Comparison of ENCODE assay signal across 27 cellular contexts in genomic region chr16:1858189-1858588, GRCh38. TPM values are rescaled to one million over a fixed set of nuclear protein-coding genes. Genes with fewer than 3 reads are reported as not detected.
"Had no signal": no experiment of that assay in that cellular context is flagged by ENCODE, and none has a peak within 500 bp of the region (broad histone marks: within the 10 kb centered on the region; RNA-seq: fewer than 3 reads in every experiment).

No MANE protein-coding gene starts in this region.

- H3K79me2 ChIP-seq: hepatocyte, parathyroid adenoma had no signal

- H3K4me1 ChIP-seq: parathyroid adenoma, stomach, suprapubic skin had no signal

- H3K4me3 Mint-ChIP-seq: activated naive CD8-positive, alpha-beta T cell treated with anti-CD3 and anti-CD28 coated beads for 36 hours; activated T-cell treated with anti-CD3 and anti-CD28 coated beads, Interleukin-2, amount 50 U/mL, for 24 hours; dendritic cell treated with granulocyte-macrophage colony-stimulating factor and Interleukin-4, amounts not matched to agents 40 ng/mL and 50 ng/mL, for 4 days; immature natural killer cell; nephron; stimulated activated memory B cell treated with anti-CD40 and anti-IgM and Interleukin-4, amounts not matched to agents 10 μg/mL and 1 μg/mL and 100 μg/mL, for 72 hours had no signal

- H3K9me3 ChIP-seq: neutrophil, stomach, suprapubic skin, transverse colon had no signal

- H3K4me1 Mint-ChIP-seq: immature natural killer cell; stimulated activated memory B cell treated with anti-CD40 and anti-IgM and Interleukin-4, amounts not matched to agents 10 μg/mL and 1 μg/mL and 100 μg/mL, for 72 hours had no signal

- H3K27ac ChIP-seq: cardiac muscle cell, hepatocyte, neutrophil, parathyroid adenoma, stomach, suprapubic skin, transverse colon had no signal

- ATAC-seq: left lobe of liver; right cardiac atrium; stimulated activated memory B cell treated with anti-CD40 and anti-IgM and Interleukin-4, amounts not matched to agents 10 μg/mL and 1 μg/mL and 100 μg/mL, for 72 hours had no signal

- DNase-seq: activated naive CD4-positive, alpha-beta T cell treated with Interleukin-2 at 50 U/mL for 16 hours; activated naive CD8-positive, alpha-beta T cell treated with anti-CD3 and anti-CD28 coated beads for 36 hours; activated T-cell treated with anti-CD3 and anti-CD28 coated beads, Interleukin-2, amount 50 U/mL, for 24 hours; effector CD4-positive, alpha-beta T cell; erythroblast; foreskin fibroblast; immature natural killer cell; right cardiac atrium; stimulated activated CD4-positive, alpha-beta T cell treated with anti-CD3 and anti-CD28 coated beads, Interleukin-2, amount 100 ng/mL, for 24 hours; stomach; T-helper 1 cell; T-helper 9 cell; transverse colon had no signal

- FAIRE-seq: endometrium, urothelium cell line had no signal

- H3K9ac ChIP-seq: parathyroid adenoma had no signal

- H3K27ac Mint-ChIP-seq: activated naive CD8-positive, alpha-beta T cell treated with anti-CD3 and anti-CD28 coated beads for 36 hours; activated T-cell treated with anti-CD3 and anti-CD28 coated beads, Interleukin-2, amount 50 U/mL, for 24 hours; activated T-helper 2 cell treated with anti-CD3 and anti-CD28 coated beads, Interferon-gamma antibody, Interleukin-2, Interleukin-4, amounts not matched to agents 10 μg/mL and 5 μg/mL and 100 μg/mL, durations not matched to agents 14 hours and 24 hours and 36 hours; dendritic cell treated with granulocyte-macrophage colony-stimulating factor and Interleukin-4, amounts not matched to agents 40 ng/mL and 50 ng/mL, for 4 days; immature natural killer cell; nephron; stimulated activated memory B cell treated with anti-CD40 and anti-IgM and Interleukin-4, amounts not matched to agents 10 μg/mL and 1 μg/mL and 100 μg/mL, for 72 hours had no signal

- H3K4me2 ChIP-seq: hepatocyte had no signal

- H3K9me3 Mint-ChIP-seq: activated naive CD8-positive, alpha-beta T cell treated with anti-CD3 and anti-CD28 coated beads for 36 hours; activated T-cell treated with anti-CD3 and anti-CD28 coated beads, Interleukin-2, amount 50 U/mL, for 24 hours; activated T-helper 2 cell treated with anti-CD3 and anti-CD28 coated beads, Interferon-gamma antibody, Interleukin-2, Interleukin-4, amounts not matched to agents 10 μg/mL and 5 μg/mL and 100 μg/mL, durations not matched to agents 14 hours and 24 hours and 36 hours; dendritic cell treated with granulocyte-macrophage colony-stimulating factor and Interleukin-4, amounts not matched to agents 40 ng/mL and 50 ng/mL, for 4 days; immature natural killer cell; nephron; stimulated activated memory B cell treated with anti-CD40 and anti-IgM and Interleukin-4, amounts not matched to agents 10 μg/mL and 1 μg/mL and 100 μg/mL, for 72 hours had no signal

- H2AFZ ChIP-seq: hepatocyte, parathyroid adenoma had no signal

- H3K4me3 ChIP-seq: cardiac muscle cell, hepatocyte, lung, stomach, suprapubic skin, transverse colon had no signal

- H3K36me3 ChIP-seq: cardiac muscle cell, neutrophil, stomach, suprapubic skin, transverse colon had no signal

- H3K36me3 Mint-ChIP-seq: activated naive CD8-positive, alpha-beta T cell treated with anti-CD3 and anti-CD28 coated beads for 36 hours; immature natural killer cell; stimulated activated memory B cell treated with anti-CD40 and anti-IgM and Interleukin-4, amounts not matched to agents 10 μg/mL and 1 μg/mL and 100 μg/mL, for 72 hours had no signal

RNA-seq across cellular contexts. Expression of gene MEIOB, which starts 13.8 kb away (rescaled TPM):
- total RNA-seq: activated T-helper 2 cell treated with anti-CD3 and anti-CD28 coated beads, Interferon-gamma antibody, Interleukin-2, Interleukin-4, amounts not matched to agents 10 μg/mL and 5 μg/mL and 100 μg/mL, durations not matched to agents 14 hours and 24 hours and 36 hours; fibroblast of lung; hepatocyte; right cardiac atrium; stomach; transverse colon had no signal
- polyA plus RNA-seq: cardiac muscle cell, fibroblast of lung, immature natural killer cell, right cardiac atrium had no signal
